1 cellular context compared by ENCODE assay signal in genomic region chr19:45779231-45780145, GRCh38.
TF ChIP-seq lines count a peak whose summit lies in the region.

No MANE protein-coding gene starts in this region.

TF ChIP-seq in K562, 482 proteins besides CTCF, POLR2A, EP300 and RAD21 (continues in another document):
- no peak for TF ChIP-seq SAFB2 (IDR thresholded peaks at IDR 0.05; ENCODE audit: borderline replicate concordance, low read depth, low read length, severe bottlenecking)
- peak; percentile 99 for TF ChIP-seq RB1 (IDR thresholded peaks at IDR 0.05; ENCODE audit: low read depth)
- peak in 1 of 3 experiments; percentile 11 for TF ChIP-seq YY1 (IDR thresholded peaks at IDR 0.05; ENCODE audit: borderline replicate concordance in 1 of 3, control insufficient read depth in 1 of 3, extremely low read depth in 1 of 3, insufficient read depth in 3 of 3, insufficient read length in 1 of 3, insufficient replicate concordance in 2 of 3, low read depth in 1 of 3, low read length in 2 of 3)
- peak; percentile 16; the same call in 1 of the 2 replicates for TF ChIP-seq DEAF1 (CRISPR knock-in tag; IDR thresholded peaks at IDR 0.05)
- TF ChIP-seq BRD4 (IDR thresholded peaks at IDR 0.05), result no peak
- TF ChIP-seq MEF2D (tag; conservative IDR thresholded peaks at IDR 0.05; ENCODE audit: low read depth), result no peak
- no peak for TF ChIP-seq SIX5 (IDR thresholded peaks at IDR 0.05; ENCODE audit: borderline replicate concordance in 1 of 2, insufficient read depth in 1 of 2, low read depth in 1 of 2, low read length in 2 of 2)
- TF ChIP-seq OTX1 (CRISPR knock-in tag; IDR thresholded peaks at IDR 0.05), result peak; percentile 67; the same call in 1 of the 2 replicates
- TF ChIP-seq MLLT1 (IDR thresholded peaks at IDR 0.05), result 0 out of 4 replicates have a peak, but pooled peaks of 1 of the 2 experiments have one; percentile 23
- no peak for TF ChIP-seq ZNF785 (CRISPR knock-in tag; IDR thresholded peaks at IDR 0.05)
- TF ChIP-seq NR3C1 (CRISPR knock-in tag; IDR thresholded peaks at IDR 0.05), result no peak
- TF ChIP-seq POLR2H (tag; IDR thresholded peaks at IDR 0.05; ENCODE audit: low read depth), result no peak
- TF ChIP-seq GTF2B (IDR thresholded peaks at IDR 0.05; ENCODE audit: extremely low read depth, insufficient read length), result no peak
- no peak for TF ChIP-seq PHF21A (IDR thresholded peaks at IDR 0.05; ENCODE audit: borderline replicate concordance, low read depth)
- 0 out of 2 replicates have a peak, but pooled peaks have one; percentile 28 for TF ChIP-seq MTA2 (IDR thresholded peaks at IDR 0.05; ENCODE audit: low read depth)
- TF ChIP-seq, protein P1, sequence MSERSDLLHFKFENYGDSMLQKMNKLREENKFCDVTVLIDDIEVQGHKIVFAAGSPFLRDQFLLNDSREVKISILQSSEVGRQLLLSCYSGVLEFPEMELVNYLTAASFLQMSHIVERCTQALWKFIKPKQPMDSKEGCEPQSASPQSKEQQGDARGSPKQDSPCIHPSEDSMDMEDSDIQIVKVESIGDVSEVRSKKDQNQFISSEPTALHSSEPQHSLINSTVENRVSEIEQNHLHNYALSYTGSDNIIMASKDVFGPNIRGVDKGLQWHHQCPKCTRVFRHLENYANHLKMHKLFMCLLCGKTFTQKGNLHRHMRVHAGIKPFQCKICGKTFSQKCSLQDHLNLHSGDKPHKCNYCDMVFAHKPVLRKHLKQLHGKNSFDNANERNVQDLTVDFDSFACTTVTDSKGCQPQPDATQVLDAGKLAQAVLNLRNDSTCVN (CRISPR knock-in tag; IDR thresholded peaks at IDR 0.05), result 0 out of 2 replicates have a peak, but pooled peaks have one; percentile 13
- TF ChIP-seq, protein P2, sequence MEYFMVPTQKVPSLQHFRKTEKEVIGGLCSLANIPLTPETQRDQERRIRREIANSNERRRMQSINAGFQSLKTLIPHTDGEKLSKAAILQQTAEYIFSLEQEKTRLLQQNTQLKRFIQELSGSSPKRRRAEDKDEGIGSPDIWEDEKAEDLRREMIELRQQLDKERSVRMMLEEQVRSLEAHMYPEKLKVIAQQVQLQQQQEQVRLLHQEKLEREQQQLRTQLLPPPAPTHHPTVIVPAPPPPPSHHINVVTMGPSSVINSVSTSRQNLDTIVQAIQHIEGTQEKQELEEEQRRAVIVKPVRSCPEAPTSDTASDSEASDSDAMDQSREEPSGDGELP (CRISPR knock-in tag; IDR thresholded peaks at IDR 0.05; ENCODE audit: borderline replicate concordance), result peak; percentile 82; the same call in 1 of the 2 replicates
- TF ChIP-seq HMGXB4 (CRISPR knock-in tag; IDR thresholded peaks at IDR 0.05), result no peak
- TF ChIP-seq, protein P3, sequence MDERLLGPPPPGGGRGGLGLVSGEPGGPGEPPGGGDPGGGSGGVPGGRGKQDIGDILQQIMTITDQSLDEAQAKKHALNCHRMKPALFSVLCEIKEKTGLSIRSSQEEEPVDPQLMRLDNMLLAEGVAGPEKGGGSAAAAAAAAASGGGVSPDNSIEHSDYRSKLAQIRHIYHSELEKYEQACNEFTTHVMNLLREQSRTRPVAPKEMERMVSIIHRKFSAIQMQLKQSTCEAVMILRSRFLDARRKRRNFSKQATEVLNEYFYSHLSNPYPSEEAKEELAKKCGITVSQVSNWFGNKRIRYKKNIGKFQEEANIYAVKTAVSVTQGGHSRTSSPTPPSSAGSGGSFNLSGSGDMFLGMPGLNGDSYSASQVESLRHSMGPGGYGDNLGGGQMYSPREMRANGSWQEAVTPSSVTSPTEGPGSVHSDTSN (CRISPR knock-in tag; IDR thresholded peaks at IDR 0.05; ENCODE audit: low read depth), result peak; percentile 18; the same call in 1 of the 2 replicates
- TF ChIP-seq, protein P3 (tag; conservative IDR thresholded peaks at IDR 0.05; ENCODE audit: low read depth), result peak; percentile 75
- TF ChIP-seq ETV6 (IDR thresholded peaks at IDR 0.05; ENCODE audit: borderline replicate concordance in 1 of 2, low read depth in 2 of 2, low read length in 1 of 2), result no peak
- TF ChIP-seq ETV6 (CRISPR knock-in tag; IDR thresholded peaks at IDR 0.05; ENCODE audit: borderline replicate concordance), result no peak
- TF ChIP-seq ZKSCAN1 (IDR thresholded peaks at IDR 0.05; ENCODE audit: low read depth, low read length), result no peak
- no peak for TF ChIP-seq EZH2 (IDR thresholded peaks at IDR 0.05; ENCODE audit: borderline replicate concordance, low read depth, low read length)
- peak; percentile 13 for TF ChIP-seq TAF1 (IDR thresholded peaks at IDR 0.05; ENCODE audit: control insufficient read depth, extremely low read depth, insufficient read depth, low read length, severe bottlenecking)
- TF ChIP-seq, protein P4, sequence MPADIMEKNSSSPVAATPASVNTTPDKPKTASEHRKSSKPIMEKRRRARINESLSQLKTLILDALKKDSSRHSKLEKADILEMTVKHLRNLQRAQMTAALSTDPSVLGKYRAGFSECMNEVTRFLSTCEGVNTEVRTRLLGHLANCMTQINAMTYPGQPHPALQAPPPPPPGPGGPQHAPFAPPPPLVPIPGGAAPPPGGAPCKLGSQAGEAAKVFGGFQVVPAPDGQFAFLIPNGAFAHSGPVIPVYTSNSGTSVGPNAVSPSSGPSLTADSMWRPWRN (IDR thresholded peaks at IDR 0.05; ENCODE audit: low read depth), result no peak
- TF ChIP-seq, protein P5, sequence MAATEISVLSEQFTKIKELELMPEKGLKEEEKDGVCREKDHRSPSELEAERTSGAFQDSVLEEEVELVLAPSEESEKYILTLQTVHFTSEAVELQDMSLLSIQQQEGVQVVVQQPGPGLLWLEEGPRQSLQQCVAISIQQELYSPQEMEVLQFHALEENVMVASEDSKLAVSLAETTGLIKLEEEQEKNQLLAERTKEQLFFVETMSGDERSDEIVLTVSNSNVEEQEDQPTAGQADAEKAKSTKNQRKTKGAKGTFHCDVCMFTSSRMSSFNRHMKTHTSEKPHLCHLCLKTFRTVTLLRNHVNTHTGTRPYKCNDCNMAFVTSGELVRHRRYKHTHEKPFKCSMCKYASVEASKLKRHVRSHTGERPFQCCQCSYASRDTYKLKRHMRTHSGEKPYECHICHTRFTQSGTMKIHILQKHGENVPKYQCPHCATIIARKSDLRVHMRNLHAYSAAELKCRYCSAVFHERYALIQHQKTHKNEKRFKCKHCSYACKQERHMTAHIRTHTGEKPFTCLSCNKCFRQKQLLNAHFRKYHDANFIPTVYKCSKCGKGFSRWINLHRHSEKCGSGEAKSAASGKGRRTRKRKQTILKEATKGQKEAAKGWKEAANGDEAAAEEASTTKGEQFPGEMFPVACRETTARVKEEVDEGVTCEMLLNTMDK (IDR thresholded peaks at IDR 0.05; ENCODE audit: borderline replicate concordance, insufficient read depth, low read depth, low read length, poor library complexity, severe bottlenecking), result peak; percentile 82
- TF ChIP-seq POLR2AphosphoS2 (IDR thresholded peaks at IDR 0.05; ENCODE audit: low read length), result peak; percentile 64; the same call in 1 of the 2 replicates
- TF ChIP-seq, protein P6, sequence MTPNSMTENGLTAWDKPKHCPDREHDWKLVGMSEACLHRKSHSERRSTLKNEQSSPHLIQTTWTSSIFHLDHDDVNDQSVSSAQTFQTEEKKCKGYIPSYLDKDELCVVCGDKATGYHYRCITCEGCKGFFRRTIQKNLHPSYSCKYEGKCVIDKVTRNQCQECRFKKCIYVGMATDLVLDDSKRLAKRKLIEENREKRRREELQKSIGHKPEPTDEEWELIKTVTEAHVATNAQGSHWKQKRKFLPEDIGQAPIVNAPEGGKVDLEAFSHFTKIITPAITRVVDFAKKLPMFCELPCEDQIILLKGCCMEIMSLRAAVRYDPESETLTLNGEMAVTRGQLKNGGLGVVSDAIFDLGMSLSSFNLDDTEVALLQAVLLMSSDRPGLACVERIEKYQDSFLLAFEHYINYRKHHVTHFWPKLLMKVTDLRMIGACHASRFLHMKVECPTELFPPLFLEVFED (CRISPR knock-in tag; conservative IDR thresholded peaks at IDR 0.05), result 0 out of 2 replicates have a peak, but pooled peaks have one; percentile 64
- TF ChIP-seq POLR2G (IDR thresholded peaks at IDR 0.05; ENCODE audit: low read depth, low read length), result peak; percentile 69
- TF ChIP-seq, protein P7, sequence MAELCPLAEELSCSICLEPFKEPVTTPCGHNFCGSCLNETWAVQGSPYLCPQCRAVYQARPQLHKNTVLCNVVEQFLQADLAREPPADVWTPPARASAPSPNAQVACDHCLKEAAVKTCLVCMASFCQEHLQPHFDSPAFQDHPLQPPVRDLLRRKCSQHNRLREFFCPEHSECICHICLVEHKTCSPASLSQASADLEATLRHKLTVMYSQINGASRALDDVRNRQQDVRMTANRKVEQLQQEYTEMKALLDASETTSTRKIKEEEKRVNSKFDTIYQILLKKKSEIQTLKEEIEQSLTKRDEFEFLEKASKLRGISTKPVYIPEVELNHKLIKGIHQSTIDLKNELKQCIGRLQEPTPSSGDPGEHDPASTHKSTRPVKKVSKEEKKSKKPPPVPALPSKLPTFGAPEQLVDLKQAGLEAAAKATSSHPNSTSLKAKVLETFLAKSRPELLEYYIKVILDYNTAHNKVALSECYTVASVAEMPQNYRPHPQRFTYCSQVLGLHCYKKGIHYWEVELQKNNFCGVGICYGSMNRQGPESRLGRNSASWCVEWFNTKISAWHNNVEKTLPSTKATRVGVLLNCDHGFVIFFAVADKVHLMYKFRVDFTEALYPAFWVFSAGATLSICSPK (IDR thresholded peaks at IDR 0.05; ENCODE audit: borderline replicate concordance), result no peak
- TF ChIP-seq RBM39 (optimal IDR thresholded peaks at IDR 0.05; ENCODE audit: low read depth, low read length), result peak; percentile 75
- TF ChIP-seq TCF15 (CRISPR knock-in tag; IDR thresholded peaks at IDR 0.05), result no peak
- peak; percentile 84; the same call in 1 of the 2 replicates for TF ChIP-seq HBP1 (CRISPR knock-in tag; IDR thresholded peaks at IDR 0.05)
- no peak for TF ChIP-seq ZNF444 (CRISPR knock-in tag; IDR thresholded peaks at IDR 0.05)
- peak; percentile 81 for TF ChIP-seq HDAC2 (IDR thresholded peaks at IDR 0.05)
- TF ChIP-seq ETS2 (tag; IDR thresholded peaks at IDR 0.05; ENCODE audit: borderline replicate concordance, poor library complexity, severe bottlenecking), result no peak
- no peak for TF ChIP-seq NCOA2 (IDR thresholded peaks at IDR 0.05; ENCODE audit: partially characterized antibody in 2 of 2)
- TF ChIP-seq MAFK (IDR thresholded peaks at IDR 0.05; ENCODE audit: low read length), result no peak
- TF ChIP-seq PTTG1 (tag; IDR thresholded peaks at IDR 0.05; ENCODE audit: low read depth), result no peak
- TF ChIP-seq GATAD2A (IDR thresholded peaks at IDR 0.05), result peak; percentile 93
